Comparison of ENCODE assay signal across 21 cellular contexts in the genomic region with DNA sequence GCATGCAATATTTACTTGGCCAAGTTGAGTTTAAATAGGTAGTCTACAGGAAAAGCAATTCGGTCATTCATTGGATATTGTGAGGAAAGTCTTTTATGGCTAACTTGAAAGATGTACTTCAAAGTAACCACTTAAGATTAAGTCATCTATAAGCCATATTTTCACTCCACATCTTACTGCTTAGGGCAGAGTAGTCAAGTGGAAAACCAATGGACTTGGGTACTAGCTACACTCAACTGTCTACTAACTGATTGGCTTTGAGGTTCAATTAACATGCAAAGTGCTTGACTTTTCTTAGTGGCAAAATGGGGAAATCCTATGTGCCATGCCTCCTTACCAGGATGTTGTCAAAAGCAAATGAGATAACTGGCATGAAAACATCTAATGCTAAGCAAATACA. TPM values are rescaled to one million over a fixed set of nuclear protein-coding genes. Genes with fewer than 3 reads are reported as not detected.
"Had no signal": no experiment of that assay in that cellular context is flagged by ENCODE, and none has a peak within 500 bp of the region (broad histone marks: within the 10 kb centered on the region; RNA-seq: fewer than 3 reads in every experiment).

No MANE protein-coding gene starts in this region.

- H3K4me3 Mint-ChIP-seq: activated CD4-positive, alpha-beta memory T cell treated with anti-CD3 and anti-CD28 coated beads, Interleukin-2, amount 10 ng/mL, durations not matched to agents 7 days and 5 days; memory B cell; naive thymus-derived CD4-positive, alpha-beta T cell; T-helper 17 cell; WTC11 had no signal

- H3K9me3 ChIP-seq: body of pancreas, mucosa of descending colon had no signal

- H3K27ac Mint-ChIP-seq: activated CD4-positive, alpha-beta memory T cell treated with anti-CD3 and anti-CD28 coated beads, Interleukin-2, amount 10 ng/mL, durations not matched to agents 7 days and 5 days; activated naive CD4-positive, alpha-beta T cell treated with anti-CD3 and anti-CD28 coated beads, Interleukin-2, amount 50 U/mL, for 72 hours; memory B cell; naive thymus-derived CD4-positive, alpha-beta T cell; T-helper 17 cell; WTC11 had no signal

- DNase-seq: activated CD4-positive, alpha-beta memory T cell treated with anti-CD3 and anti-CD28 coated beads, Interleukin-2, amount 10 ng/mL, durations not matched to agents 7 days and 5 days; activated CD4-positive, alpha-beta T cell treated with anti-CD3 and anti-CD28 coated beads for 4 hours; activated effector memory CD4-positive, alpha-beta T cell treated with anti-CD3 and anti-CD28 coated beads, Interleukin-2, amount 50 U/mL, for 16 hours; activated T-cell treated with anti-CD3 and anti-CD28 coated beads, Interleukin-2, amount 50 U/mL, for 48 hours; body of pancreas; caudate nucleus; left ventricle myocardium superior; mucosa of descending colon; naive thymus-derived CD4-positive, alpha-beta T cell; retina; stimulated activated CD4-positive, alpha-beta T cell treated with anti-CD3 and anti-CD28 coated beads, Interleukin-4, amount 100 ng/mL, for 24 hours; stimulated activated naive CD4-positive, alpha-beta T cell treated with Interleukin-2 at 50 U/mL for 16 hours; substantia nigra; T-helper 17 cell; trophoblast cell had no signal

- H3K36me3 Mint-ChIP-seq: activated naive CD4-positive, alpha-beta T cell treated with anti-CD3 and anti-CD28 coated beads, Interleukin-2, amount 50 U/mL, for 72 hours; memory B cell; naive thymus-derived CD4-positive, alpha-beta T cell; WTC11 had no signal

- H3K4me3 ChIP-seq: body of pancreas, hepatocyte, mucosa of descending colon had no signal

- H3K27me3 ChIP-seq: body of pancreas, hepatocyte had no signal

- H3K9me3 Mint-ChIP-seq: activated CD4-positive, alpha-beta memory T cell treated with anti-CD3 and anti-CD28 coated beads, Interleukin-2, amount 10 ng/mL, durations not matched to agents 7 days and 5 days; activated naive CD4-positive, alpha-beta T cell treated with anti-CD3 and anti-CD28 coated beads, Interleukin-2, amount 50 U/mL, for 72 hours; memory B cell; naive thymus-derived CD4-positive, alpha-beta T cell had no signal

- H3K27ac ChIP-seq: body of pancreas, hepatocyte, parathyroid adenoma had no signal

- H3K4me1 ChIP-seq: parathyroid adenoma had no signal

- ATAC-seq: activated naive CD4-positive, alpha-beta T cell treated with anti-CD3 and anti-CD28 coated beads, Interleukin-2, amount 50 U/mL, for 72 hours; body of pancreas; esophagus mucosa; mucosa of descending colon; naive thymus-derived CD4-positive, alpha-beta T cell; T-helper 17 cell had no signal

- H3K4me1 Mint-ChIP-seq: T-helper 17 cell, WTC11 had no signal

RNA-seq across cellular contexts. Expression of a gene that starts 51.0 kb away (rescaled TPM):
- total RNA-seq: activated naive CD4-positive, alpha-beta T cell treated with anti-CD3 and anti-CD28 coated beads, Interleukin-2, amount 50 U/mL, for 72 hours had no signal
